1 cellular context compared by ENCODE assay signal in the genomic region with DNA sequence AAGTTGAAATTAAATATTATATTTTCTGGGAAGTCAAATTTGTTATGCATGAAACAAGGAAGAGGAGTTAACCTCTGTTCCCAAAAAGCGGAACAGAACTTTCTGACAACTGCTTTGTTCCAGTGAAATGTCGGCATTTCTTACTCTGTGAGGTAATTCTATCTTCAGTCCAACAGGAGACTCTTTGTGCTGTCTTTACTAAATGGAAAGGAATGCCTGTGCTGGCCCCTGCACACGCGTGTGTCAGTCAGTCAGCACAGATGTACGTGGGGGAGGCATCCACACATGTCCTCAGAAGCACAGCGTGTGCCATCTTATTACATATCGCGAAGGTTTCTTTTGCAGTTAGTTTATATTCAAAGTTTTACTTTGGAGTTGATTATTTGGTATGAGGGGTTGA.
TF ChIP-seq lines count a peak whose summit lies in the region.

No MANE protein-coding gene starts in this region.

TF ChIP-seq in K562, 482 proteins besides CTCF, POLR2A, EP300 and RAD21 (continued from another document and continues in another):
- TF ChIP-seq, protein P1, sequence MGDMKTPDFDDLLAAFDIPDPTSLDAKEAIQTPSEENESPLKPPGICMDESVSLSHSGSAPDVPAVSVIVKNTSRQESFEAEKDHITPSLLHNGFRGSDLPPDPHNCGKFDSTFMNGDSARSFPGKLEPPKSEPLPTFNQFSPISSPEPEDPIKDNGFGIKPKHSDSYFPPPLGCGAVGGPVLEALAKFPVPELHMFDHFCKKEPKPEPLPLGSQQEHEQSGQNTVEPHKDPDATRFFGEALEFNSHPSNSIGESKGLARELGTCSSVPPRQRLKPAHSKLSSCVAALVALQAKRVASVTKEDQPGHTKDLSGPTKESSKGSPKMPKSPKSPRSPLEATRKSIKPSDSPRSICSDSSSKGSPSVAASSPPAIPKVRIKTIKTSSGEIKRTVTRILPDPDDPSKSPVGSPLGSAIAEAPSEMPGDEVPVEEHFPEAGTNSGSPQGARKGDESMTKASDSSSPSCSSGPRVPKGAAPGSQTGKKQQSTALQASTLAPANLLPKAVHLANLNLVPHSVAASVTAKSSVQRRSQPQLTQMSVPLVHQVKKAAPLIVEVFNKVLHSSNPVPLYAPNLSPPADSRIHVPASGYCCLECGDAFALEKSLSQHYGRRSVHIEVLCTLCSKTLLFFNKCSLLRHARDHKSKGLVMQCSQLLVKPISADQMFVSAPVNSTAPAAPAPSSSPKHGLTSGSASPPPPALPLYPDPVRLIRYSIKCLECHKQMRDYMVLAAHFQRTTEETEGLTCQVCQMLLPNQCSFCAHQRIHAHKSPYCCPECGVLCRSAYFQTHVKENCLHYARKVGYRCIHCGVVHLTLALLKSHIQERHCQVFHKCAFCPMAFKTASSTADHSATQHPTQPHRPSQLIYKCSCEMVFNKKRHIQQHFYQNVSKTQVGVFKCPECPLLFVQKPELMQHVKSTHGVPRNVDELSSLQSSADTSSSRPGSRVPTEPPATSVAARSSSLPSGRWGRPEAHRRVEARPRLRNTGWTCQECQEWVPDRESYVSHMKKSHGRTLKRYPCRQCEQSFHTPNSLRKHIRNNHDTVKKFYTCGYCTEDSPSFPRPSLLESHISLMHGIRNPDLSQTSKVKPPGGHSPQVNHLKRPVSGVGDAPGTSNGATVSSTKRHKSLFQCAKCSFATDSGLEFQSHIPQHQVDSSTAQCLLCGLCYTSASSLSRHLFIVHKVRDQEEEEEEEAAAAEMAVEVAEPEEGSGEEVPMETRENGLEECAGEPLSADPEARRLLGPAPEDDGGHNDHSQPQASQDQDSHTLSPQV (IDR thresholded peaks at IDR 0.05) = peak; percentile 54; the same call in 1 of the 2 replicates
- no peak for TF ChIP-seq SRSF3 (IDR thresholded peaks at IDR 0.05; ENCODE audit: insufficient read depth, low read length)
- TF ChIP-seq, protein P2, sequence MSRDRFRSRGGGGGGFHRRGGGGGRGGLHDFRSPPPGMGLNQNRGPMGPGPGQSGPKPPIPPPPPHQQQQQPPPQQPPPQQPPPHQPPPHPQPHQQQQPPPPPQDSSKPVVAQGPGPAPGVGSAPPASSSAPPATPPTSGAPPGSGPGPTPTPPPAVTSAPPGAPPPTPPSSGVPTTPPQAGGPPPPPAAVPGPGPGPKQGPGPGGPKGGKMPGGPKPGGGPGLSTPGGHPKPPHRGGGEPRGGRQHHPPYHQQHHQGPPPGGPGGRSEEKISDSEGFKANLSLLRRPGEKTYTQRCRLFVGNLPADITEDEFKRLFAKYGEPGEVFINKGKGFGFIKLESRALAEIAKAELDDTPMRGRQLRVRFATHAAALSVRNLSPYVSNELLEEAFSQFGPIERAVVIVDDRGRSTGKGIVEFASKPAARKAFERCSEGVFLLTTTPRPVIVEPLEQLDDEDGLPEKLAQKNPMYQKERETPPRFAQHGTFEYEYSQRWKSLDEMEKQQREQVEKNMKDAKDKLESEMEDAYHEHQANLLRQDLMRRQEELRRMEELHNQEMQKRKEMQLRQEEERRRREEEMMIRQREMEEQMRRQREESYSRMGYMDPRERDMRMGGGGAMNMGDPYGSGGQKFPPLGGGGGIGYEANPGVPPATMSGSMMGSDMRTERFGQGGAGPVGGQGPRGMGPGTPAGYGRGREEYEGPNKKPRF (IDR thresholded peaks at IDR 0.05; ENCODE audit: low read depth, low read length) = no peak
- no peak for TF ChIP-seq FOXJ3 (CRISPR knock-in tag; IDR thresholded peaks at IDR 0.05)
- no peak for TF ChIP-seq ILF3 (IDR thresholded peaks at IDR 0.05; ENCODE audit: borderline replicate concordance)
- TF ChIP-seq CC2D1A (IDR thresholded peaks at IDR 0.05) = no peak
- TF ChIP-seq HNRNPH1 (optimal IDR thresholded peaks at IDR 0.05; ENCODE audit: low read depth, low read length) = no peak
- no peak for TF ChIP-seq GABPB2 (CRISPR knock-in tag; conservative IDR thresholded peaks at IDR 0.05)
- TF ChIP-seq CREBBP (IDR thresholded peaks at IDR 0.05; ENCODE audit: low read depth, low read length) = no peak
- no peak for TF ChIP-seq KAT2B (IDR thresholded peaks at IDR 0.05; ENCODE audit: low read depth, low read length)
- TF ChIP-seq STAG1 (CRISPR knock-in tag; IDR thresholded peaks at IDR 0.05; ENCODE audit: borderline replicate concordance) = no peak
- TF ChIP-seq FOXM1 (IDR thresholded peaks at IDR 0.05; ENCODE audit: low read depth) = no peak
- no peak for TF ChIP-seq FOXM1 (CRISPR knock-in tag; IDR thresholded peaks at IDR 0.05; ENCODE audit: low read depth)
- TF ChIP-seq, protein P3, sequence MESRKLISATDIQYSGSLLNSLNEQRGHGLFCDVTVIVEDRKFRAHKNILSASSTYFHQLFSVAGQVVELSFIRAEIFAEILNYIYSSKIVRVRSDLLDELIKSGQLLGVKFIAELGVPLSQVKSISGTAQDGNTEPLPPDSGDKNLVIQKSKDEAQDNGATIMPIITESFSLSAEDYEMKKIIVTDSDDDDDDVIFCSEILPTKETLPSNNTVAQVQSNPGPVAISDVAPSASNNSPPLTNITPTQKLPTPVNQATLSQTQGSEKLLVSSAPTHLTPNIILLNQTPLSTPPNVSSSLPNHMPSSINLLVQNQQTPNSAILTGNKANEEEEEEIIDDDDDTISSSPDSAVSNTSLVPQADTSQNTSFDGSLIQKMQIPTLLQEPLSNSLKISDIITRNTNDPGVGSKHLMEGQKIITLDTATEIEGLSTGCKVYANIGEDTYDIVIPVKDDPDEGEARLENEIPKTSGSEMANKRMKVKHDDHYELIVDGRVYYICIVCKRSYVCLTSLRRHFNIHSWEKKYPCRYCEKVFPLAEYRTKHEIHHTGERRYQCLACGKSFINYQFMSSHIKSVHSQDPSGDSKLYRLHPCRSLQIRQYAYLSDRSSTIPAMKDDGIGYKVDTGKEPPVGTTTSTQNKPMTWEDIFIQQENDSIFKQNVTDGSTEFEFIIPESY (CRISPR knock-in tag; IDR thresholded peaks at IDR 0.05) = no peak
- peak; percentile 74 for TF ChIP-seq MEIS2 (IDR thresholded peaks at IDR 0.05; ENCODE audit: partially characterized antibody)
- TF ChIP-seq, protein P4, sequence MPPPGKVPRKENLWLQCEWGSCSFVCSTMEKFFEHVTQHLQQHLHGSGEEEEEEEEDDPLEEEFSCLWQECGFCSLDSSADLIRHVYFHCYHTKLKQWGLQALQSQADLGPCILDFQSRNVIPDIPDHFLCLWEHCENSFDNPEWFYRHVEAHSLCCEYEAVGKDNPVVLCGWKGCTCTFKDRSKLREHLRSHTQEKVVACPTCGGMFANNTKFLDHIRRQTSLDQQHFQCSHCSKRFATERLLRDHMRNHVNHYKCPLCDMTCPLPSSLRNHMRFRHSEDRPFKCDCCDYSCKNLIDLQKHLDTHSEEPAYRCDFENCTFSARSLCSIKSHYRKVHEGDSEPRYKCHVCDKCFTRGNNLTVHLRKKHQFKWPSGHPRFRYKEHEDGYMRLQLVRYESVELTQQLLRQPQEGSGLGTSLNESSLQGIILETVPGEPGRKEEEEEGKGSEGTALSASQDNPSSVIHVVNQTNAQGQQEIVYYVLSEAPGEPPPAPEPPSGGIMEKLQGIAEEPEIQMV (tag; conservative IDR thresholded peaks at IDR 0.05; ENCODE audit: low read depth) = no peak; the same call in 1 of the 2 replicates
- TF ChIP-seq, protein P5, sequence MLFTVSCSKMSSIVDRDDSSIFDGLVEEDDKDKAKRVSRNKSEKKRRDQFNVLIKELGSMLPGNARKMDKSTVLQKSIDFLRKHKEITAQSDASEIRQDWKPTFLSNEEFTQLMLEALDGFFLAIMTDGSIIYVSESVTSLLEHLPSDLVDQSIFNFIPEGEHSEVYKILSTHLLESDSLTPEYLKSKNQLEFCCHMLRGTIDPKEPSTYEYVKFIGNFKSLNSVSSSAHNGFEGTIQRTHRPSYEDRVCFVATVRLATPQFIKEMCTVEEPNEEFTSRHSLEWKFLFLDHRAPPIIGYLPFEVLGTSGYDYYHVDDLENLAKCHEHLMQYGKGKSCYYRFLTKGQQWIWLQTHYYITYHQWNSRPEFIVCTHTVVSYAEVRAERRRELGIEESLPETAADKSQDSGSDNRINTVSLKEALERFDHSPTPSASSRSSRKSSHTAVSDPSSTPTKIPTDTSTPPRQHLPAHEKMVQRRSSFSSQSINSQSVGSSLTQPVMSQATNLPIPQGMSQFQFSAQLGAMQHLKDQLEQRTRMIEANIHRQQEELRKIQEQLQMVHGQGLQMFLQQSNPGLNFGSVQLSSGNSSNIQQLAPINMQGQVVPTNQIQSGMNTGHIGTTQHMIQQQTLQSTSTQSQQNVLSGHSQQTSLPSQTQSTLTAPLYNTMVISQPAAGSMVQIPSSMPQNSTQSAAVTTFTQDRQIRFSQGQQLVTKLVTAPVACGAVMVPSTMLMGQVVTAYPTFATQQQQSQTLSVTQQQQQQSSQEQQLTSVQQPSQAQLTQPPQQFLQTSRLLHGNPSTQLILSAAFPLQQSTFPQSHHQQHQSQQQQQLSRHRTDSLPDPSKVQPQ (CRISPR knock-in tag; IDR thresholded peaks at IDR 0.05; ENCODE audit: borderline replicate concordance) = no peak
- TF ChIP-seq, protein P6, sequence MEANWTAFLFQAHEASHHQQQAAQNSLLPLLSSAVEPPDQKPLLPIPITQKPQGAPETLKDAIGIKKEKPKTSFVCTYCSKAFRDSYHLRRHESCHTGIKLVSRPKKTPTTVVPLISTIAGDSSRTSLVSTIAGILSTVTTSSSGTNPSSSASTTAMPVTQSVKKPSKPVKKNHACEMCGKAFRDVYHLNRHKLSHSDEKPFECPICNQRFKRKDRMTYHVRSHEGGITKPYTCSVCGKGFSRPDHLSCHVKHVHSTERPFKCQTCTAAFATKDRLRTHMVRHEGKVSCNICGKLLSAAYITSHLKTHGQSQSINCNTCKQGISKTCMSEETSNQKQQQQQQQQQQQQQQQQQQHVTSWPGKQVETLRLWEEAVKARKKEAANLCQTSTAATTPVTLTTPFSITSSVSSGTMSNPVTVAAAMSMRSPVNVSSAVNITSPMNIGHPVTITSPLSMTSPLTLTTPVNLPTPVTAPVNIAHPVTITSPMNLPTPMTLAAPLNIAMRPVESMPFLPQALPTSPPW (CRISPR knock-in tag; IDR thresholded peaks at IDR 0.05) = no peak
- TF ChIP-seq TEAD4 (IDR thresholded peaks at IDR 0.05; ENCODE audit: low read length) = peak; percentile 67
- no peak for TF ChIP-seq TEAD4 (CRISPR knock-in tag; IDR thresholded peaks at IDR 0.05; ENCODE audit: borderline replicate concordance)
- TF ChIP-seq CBFB (CRISPR knock-in tag; IDR thresholded peaks at IDR 0.05) = no peak
- no peak for TF ChIP-seq TRIM28 (IDR thresholded peaks at IDR 0.05)
- TF ChIP-seq ZNF766 (CRISPR knock-in tag; conservative IDR thresholded peaks at IDR 0.05) = peak; percentile 79
- TF ChIP-seq ZNF79 (CRISPR knock-in tag; IDR thresholded peaks at IDR 0.05; ENCODE audit: low read depth) = no peak
- TF ChIP-seq KDM1A (IDR thresholded peaks at IDR 0.05) = peak in 1 of 2 experiments; percentile 77; a peak in 2 of 4 replicates
- no peak for TF ChIP-seq STAT5B (CRISPR knock-in tag; IDR thresholded peaks at IDR 0.05)
- TF ChIP-seq NR3C1 (CRISPR knock-in tag; IDR thresholded peaks at IDR 0.05) = no peak
- no peak for TF ChIP-seq FUS (optimal IDR thresholded peaks at IDR 0.05; ENCODE audit: low read depth, low read length)
- TF ChIP-seq, protein P7, sequence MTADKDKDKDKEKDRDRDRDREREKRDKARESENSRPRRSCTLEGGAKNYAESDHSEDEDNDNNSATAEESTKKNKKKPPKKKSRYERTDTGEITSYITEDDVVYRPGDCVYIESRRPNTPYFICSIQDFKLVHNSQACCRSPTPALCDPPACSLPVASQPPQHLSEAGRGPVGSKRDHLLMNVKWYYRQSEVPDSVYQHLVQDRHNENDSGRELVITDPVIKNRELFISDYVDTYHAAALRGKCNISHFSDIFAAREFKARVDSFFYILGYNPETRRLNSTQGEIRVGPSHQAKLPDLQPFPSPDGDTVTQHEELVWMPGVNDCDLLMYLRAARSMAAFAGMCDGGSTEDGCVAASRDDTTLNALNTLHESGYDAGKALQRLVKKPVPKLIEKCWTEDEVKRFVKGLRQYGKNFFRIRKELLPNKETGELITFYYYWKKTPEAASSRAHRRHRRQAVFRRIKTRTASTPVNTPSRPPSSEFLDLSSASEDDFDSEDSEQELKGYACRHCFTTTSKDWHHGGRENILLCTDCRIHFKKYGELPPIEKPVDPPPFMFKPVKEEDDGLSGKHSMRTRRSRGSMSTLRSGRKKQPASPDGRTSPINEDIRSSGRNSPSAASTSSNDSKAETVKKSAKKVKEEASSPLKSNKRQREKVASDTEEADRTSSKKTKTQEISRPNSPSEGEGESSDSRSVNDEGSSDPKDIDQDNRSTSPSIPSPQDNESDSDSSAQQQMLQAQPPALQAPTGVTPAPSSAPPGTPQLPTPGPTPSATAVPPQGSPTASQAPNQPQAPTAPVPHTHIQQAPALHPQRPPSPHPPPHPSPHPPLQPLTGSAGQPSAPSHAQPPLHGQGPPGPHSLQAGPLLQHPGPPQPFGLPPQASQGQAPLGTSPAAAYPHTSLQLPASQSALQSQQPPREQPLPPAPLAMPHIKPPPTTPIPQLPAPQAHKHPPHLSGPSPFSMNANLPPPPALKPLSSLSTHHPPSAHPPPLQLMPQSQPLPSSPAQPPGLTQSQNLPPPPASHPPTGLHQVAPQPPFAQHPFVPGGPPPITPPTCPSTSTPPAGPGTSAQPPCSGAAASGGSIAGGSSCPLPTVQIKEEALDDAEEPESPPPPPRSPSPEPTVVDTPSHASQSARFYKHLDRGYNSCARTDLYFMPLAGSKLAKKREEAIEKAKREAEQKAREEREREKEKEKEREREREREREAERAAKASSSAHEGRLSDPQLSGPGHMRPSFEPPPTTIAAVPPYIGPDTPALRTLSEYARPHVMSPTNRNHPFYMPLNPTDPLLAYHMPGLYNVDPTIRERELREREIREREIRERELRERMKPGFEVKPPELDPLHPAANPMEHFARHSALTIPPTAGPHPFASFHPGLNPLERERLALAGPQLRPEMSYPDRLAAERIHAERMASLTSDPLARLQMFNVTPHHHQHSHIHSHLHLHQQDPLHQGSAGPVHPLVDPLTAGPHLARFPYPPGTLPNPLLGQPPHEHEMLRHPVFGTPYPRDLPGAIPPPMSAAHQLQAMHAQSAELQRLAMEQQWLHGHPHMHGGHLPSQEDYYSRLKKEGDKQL (CRISPR knock-in tag; IDR thresholded peaks at IDR 0.05; ENCODE audit: borderline replicate concordance) = no peak
- no peak for TF ChIP-seq ETV6 (IDR thresholded peaks at IDR 0.05; ENCODE audit: borderline replicate concordance in 1 of 2, low read depth in 2 of 2, low read length in 1 of 2)
- TF ChIP-seq ETV6 (CRISPR knock-in tag; IDR thresholded peaks at IDR 0.05; ENCODE audit: borderline replicate concordance) = no peak
- no peak for TF ChIP-seq SIRT6 (IDR thresholded peaks at IDR 0.05; ENCODE audit: low read depth, low read length)
- TF ChIP-seq MYC (IDR thresholded peaks at IDR 0.05; ENCODE audit: low read depth, low read length) = peak; percentile 61; the same call in 1 of the 2 replicates
- no peak for TF ChIP-seq MYC (CRISPR knock-in tag; IDR thresholded peaks at IDR 0.05; ENCODE audit: borderline replicate concordance, low read depth)
- TF ChIP-seq HNRNPUL1 (IDR thresholded peaks at IDR 0.05; ENCODE audit: low read length) = no peak
- peak; percentile 98 for TF ChIP-seq SPI1 (IDR thresholded peaks at IDR 0.05; ENCODE audit: borderline replicate concordance, low read depth, low read length)
- no peak for TF ChIP-seq PTRF (tag; IDR thresholded peaks at IDR 0.05)
